In the genomic region with DNA sequence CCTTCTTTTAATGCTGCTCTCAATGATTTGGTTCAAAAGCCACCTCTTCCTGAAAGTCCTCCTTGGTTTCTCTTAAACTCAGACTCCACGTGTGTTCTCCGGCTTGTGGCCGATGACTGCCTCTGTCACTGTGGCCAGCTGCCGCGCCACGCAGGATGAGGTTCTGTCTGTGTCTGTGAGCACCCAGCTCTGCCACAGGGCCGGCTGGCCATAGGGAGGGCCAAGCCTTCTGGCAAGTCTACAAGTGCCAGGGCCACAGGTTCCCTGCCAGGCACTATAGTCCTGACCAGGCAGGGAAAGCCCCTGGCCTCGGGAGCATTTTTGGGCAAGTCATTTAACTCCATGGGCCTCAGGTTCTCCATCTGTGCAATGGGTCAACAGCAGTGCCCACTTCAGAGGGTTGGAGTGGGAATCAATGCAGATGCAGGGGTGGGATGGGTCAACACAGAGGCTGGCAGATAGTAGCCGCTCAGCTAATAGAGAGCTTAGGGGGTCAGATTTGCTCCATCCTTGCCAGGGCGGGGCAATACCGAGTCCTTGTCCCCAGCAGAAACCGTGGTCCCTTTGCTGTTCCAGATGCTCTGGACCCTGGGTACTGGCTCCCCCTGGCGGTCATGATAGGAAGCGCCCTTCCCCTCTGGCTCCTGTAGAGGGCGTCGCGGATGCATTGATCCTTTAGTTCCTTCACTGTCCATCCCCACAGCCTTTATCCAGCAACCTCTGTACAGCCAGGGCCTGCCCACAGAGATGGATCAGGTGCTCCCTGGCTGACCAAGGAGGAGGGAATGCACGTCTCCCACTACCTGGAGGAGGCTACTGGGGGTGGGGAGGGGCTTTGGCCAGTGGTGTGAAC, we compare ENCODE assay signal across 8 cellular contexts. TPM values are rescaled to one million over a fixed set of nuclear protein-coding genes. Genes with fewer than 3 reads are reported as not detected.
DNase-seq lines count a peak whose midpoint lies in the region; ATAC-seq and TF ChIP-seq lines count a peak whose summit lies in the region.

No MANE protein-coding gene starts in this region.

- intact Hi-C loops in left lung (cut with DNase I), result loop anchor here in 1 of 2 donors (5.0 kb wide), 1 partner anchor 47 kb away; no protein-coding TSS in a partner anchor

- peaks cover 0 to 22% of the 10 kb centered on the region in 2 donors for H3K36me3 ChIP-seq in left lung

- TF ChIP-seq CTCF in GM12864 (IDR thresholded peaks at IDR 0.05; ENCODE audit: low read depth, low read length, missing control alignments) (peak; percentile 100), left lung (IDR thresholded peaks at IDR 0.05) (peak; percentile 100)

- peaks cover 0 to 38% of the 10 kb centered on the region in 2 donors for H3K4me1 ChIP-seq in left lung

- peak overlapping the region; percentile 7 to 68 for H3K27ac ChIP-seq in left lung

- H3K4me3 ChIP-seq in GM12864 (ENCODE audit: low read depth, low read length), result no peak overlapping the region
- H3K4me3 ChIP-seq in left lung, result no peak overlapping the region

- H3K9me3 ChIP-seq in left lung, result no peaks in the 10 kb centered on the region

- DNase-seq in GM12864 (ENCODE audit: low read depth) (peak; percentile 39), NCI-H460 (ENCODE audit: extremely low read depth, low read depth) (peak; percentile 88), cerebellum (ENCODE audit: low spot score) (peak; percentile 45), left lung (peak; percentile 80 to 94)
- DNase-seq in activated CD4-positive, alpha-beta T cell treated with anti-CD3 and anti-CD28 coated beads for 24 hours (ENCODE audit: low read depth in 2 of 2), result peak; percentile 82 to 85
- DNase-seq in stimulated activated CD4-positive, alpha-beta T cell treated with anti-CD3 and anti-CD28 coated beads, Interleukin-4, amount 100 ng/mL, for 4 hours, result peak; percentile 69 to 80

- ATAC-seq in HG03103 (IDR thresholded peaks at IDR 0.05; ENCODE audit: low read depth, unreplicated experiment) (peak; percentile 54), left lung (peak; percentile 93), GM18858 (IDR thresholded peaks at IDR 0.05; ENCODE audit: unreplicated experiment) (no peak)

- peaks cover 0 to 13% of the 10 kb centered on the region in 2 donors for H3K27me3 ChIP-seq in left lung

RNA-seq across cellular contexts. Expression of a gene that starts 19.3 kb away (rescaled TPM):
- 8.8 and 9.8 TPM in 2 replicates for total RNA-seq in NCI-H460 (2014; rRNA removed; shearing (Covaris generic))
- polyA plus RNA-seq in NCI-H460 (2014; cell fraction: nucleus; rRNA removed), result 6.4 and 9.8 TPM in 2 replicates
- 0.27 TPM for total RNA-seq in cerebellum
- 10 to 100 TPM in 1 of 2 donors, 1 to 10 TPM in 1; 1.1 to 29.8 TPM for total RNA-seq in left lung

RNA-seq across cellular contexts. Expression of a gene that starts 20.4 kb away (rescaled TPM):
- total RNA-seq in NCI-H460 (2014; rRNA removed; shearing (Covaris generic)), result 15.1 and 20.2 TPM in 2 replicates
- 11.1 and 12.2 TPM in 2 replicates for polyA plus RNA-seq in NCI-H460 (2014; cell fraction: nucleus; rRNA removed)
- total RNA-seq in cerebellum (109 TPM), left lung (10 to 100 TPM; 53.2 to 78.4 TPM)

RNA-seq across cellular contexts. Expression of a gene that starts 45.8 kb away (rescaled TPM):
- total RNA-seq in NCI-H460 (2014; rRNA removed; shearing (Covaris generic)), result not detected in 2 replicates
- not detected in 2 replicates for polyA plus RNA-seq in NCI-H460 (2014; cell fraction: nucleus; rRNA removed)
- total RNA-seq in cerebellum (1.00 TPM), left lung (1 to 10 TPM in 1 of 2 donors, under 1 TPM in 1; 0.52 to 3.8 TPM)
